ENCODE assay signal across 2 cellular contexts in genomic region chr6:131156411-131156810, GRCh38.
TF ChIP-seq lines count a peak whose summit lies in the region.

No MANE protein-coding gene starts in this region.

TF ChIP-seq in HepG2, 621 proteins besides CTCF, POLR2A, EP300 and RAD21:
- no peak for TF ChIP-seq ZNF3 (CRISPR knock-in tag; IDR thresholded peaks at IDR 0.05)
- no peak for TF ChIP-seq ZNF878 (CRISPR knock-in tag; IDR thresholded peaks at IDR 0.05)
- no peak for TF ChIP-seq ZNF546 (CRISPR knock-in tag; conservative IDR thresholded peaks at IDR 0.05)
- TF ChIP-seq YEATS4 (CRISPR knock-in tag; IDR thresholded peaks at IDR 0.05; ENCODE audit: borderline replicate concordance), result no peak
- no peak for TF ChIP-seq TOPORS (CRISPR knock-in tag; IDR thresholded peaks at IDR 0.05)
- TF ChIP-seq ATF7 (IDR thresholded peaks at IDR 0.05), result 0 out of 2 replicates have a peak, but pooled peaks have one; percentile 5
- TF ChIP-seq ATF7 (CRISPR knock-in tag; IDR thresholded peaks at IDR 0.05), result no peak

TF ChIP-seq in K562, 482 proteins besides CTCF, POLR2A, EP300 and RAD21:
- TF ChIP-seq SIN3B (IDR thresholded peaks at IDR 0.05; ENCODE audit: low read depth), result no peak
- TF ChIP-seq DDX20 (tag; IDR thresholded peaks at IDR 0.05; ENCODE audit: low read depth), result no peak
- TF ChIP-seq ARID3A (IDR thresholded peaks at IDR 0.05; ENCODE audit: borderline replicate concordance, low read depth, low read length), result no peak
- no peak for TF ChIP-seq HNRNPUL1 (IDR thresholded peaks at IDR 0.05; ENCODE audit: low read length)
- no peak for TF ChIP-seq MTA3 (IDR thresholded peaks at IDR 0.05; ENCODE audit: borderline replicate concordance)
- TF ChIP-seq CEBPB (tag; IDR thresholded peaks at IDR 0.05), result peak; percentile 54; the same call in 1 of the 2 replicates
- no peak for TF ChIP-seq GABPB1 (CRISPR knock-in tag; IDR thresholded peaks at IDR 0.05)
- TF ChIP-seq, protein P1, sequence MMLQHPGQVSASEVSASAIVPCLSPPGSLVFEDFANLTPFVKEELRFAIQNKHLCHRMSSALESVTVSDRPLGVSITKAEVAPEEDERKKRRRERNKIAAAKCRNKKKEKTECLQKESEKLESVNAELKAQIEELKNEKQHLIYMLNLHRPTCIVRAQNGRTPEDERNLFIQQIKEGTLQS (IDR thresholded peaks at IDR 0.05), result peak; percentile 78
- TF ChIP-seq, protein P1 (CRISPR knock-in tag; conservative IDR thresholded peaks at IDR 0.05), result no peak
- TF ChIP-seq WHSC1 (IDR thresholded peaks at IDR 0.05; ENCODE audit: low read length), result no peak
- no peak for TF ChIP-seq CEBPG (CRISPR knock-in tag; IDR thresholded peaks at IDR 0.05)
- TF ChIP-seq CEBPG (tag; conservative IDR thresholded peaks at IDR 0.05 in 1 of 2, IDR thresholded peaks at IDR 0.05 in 1 of 2), result peak in 1 of 2 experiments; percentile 21; a peak in 1 of 4 replicates
